ENCODE assay signal across 23 cellular contexts in the genomic region with DNA sequence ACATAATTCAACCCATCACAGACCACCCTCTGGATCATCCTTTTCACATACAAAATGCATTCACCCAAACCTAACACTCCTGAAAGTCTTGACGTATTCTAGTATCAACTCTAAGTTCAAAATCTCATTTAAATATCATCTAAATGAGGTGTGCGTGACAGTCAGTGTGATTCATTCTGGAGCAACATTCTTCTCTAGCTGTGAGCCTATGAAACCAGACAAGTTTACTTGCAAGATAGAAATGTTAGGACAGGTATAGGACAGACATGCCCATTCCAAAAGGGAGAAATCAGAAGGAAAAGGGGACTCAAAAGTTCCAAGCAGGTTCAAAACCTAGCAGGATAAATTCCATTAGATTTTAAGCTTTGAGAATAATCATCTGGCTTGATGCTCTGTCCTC.
"Had no signal": no experiment of that assay in that cellular context is flagged by ENCODE, and none has a peak within 500 bp of the region (broad histone marks: within the 10 kb centered on the region; RNA-seq: fewer than 3 reads in every experiment).

No MANE protein-coding gene starts in this region.

- FAIRE-seq: colon, frontal cortex, small intestine had no signal

- DNase-seq: dorsolateral prefrontal cortex; effector CD4-positive, alpha-beta T cell; esophagus squamous epithelium; hypothalamus; immature natural killer cell; islet precursor cell; left ventricle myocardium superior; lower lobe of right lung; natural killer cell; occipital lobe; ovary; posterior cingulate gyrus; psoas muscle; right lobe of liver; small intestine; stimulated activated CD4-positive, alpha-beta T cell treated with anti-CD3 and anti-CD28 coated beads, Interleukin-15, amount 100 ng/mL, for 24 hours; stimulated activated CD4-positive, alpha-beta T cell treated with anti-CD3 and anti-CD28 coated beads, Interleukin-2, amount 100 ng/mL, for 48 hours; stimulated activated naive B cell treated with anti-CD40 and anti-IgM and Interleukin-4, amounts not matched to agents 10 μg/mL and 1 μg/mL and 100 μg/mL, for 72 hours; transverse colon; upper lobe of right lung; uterus had no signal

- H3K36me3 ChIP-seq: esophagus squamous epithelium, lower lobe of right lung, ovary, right lobe of liver, transverse colon, upper lobe of right lung, uterus had no signal

- H3K4me3 ChIP-seq: dorsolateral prefrontal cortex, esophagus squamous epithelium, lower lobe of right lung, ovary, psoas muscle, right lobe of liver, transverse colon, upper lobe of right lung, uterus had no signal

- H3K4me1 ChIP-seq: esophagus squamous epithelium, lower lobe of right lung, right lobe of liver, transverse colon, uterus had no signal

- H3K27me3 ChIP-seq: esophagus squamous epithelium, ovary, right lobe of liver, transverse colon, upper lobe of right lung, uterus had no signal

- H3K27ac ChIP-seq: dorsolateral prefrontal cortex, esophagus squamous epithelium, lower lobe of right lung, ovary, psoas muscle, right lobe of liver, transverse colon, upper lobe of right lung, uterus had no signal

- H3K9me3 ChIP-seq: esophagus squamous epithelium, lower lobe of right lung, ovary, psoas muscle, right lobe of liver, transverse colon, upper lobe of right lung, uterus had no signal
